Comparison of ENCODE assay signal across 8 cellular contexts in genomic region chr4:121484633-121485032, GRCh38.
DNase-seq lines count a peak whose midpoint lies in the region; ATAC-seq and TF ChIP-seq lines count a peak whose summit lies in the region.

No MANE protein-coding gene starts in this region.

- H2BK12ac ChIP-seq in mesenchymal stem cell (ENCODE audit: low read length in 2 of 2) = no peak overlapping the region

- ATAC-seq in GM18867 (IDR thresholded peaks at IDR 0.05; ENCODE audit: unreplicated experiment) (peak; percentile 97), HG02938 (IDR thresholded peaks at IDR 0.05; ENCODE audit: unreplicated experiment) (peak; percentile 94)

- H2AK5ac ChIP-seq in mesenchymal stem cell (ENCODE audit: low read length, severe bottlenecking) = no peak overlapping the region

- TF ChIP-seq CTCF in Calu3 (IDR thresholded peaks at IDR 0.05; ENCODE audit: unreplicated experiment) (peak; percentile 46), choroid plexus epithelial cell (conservative IDR thresholded peaks at IDR 0.05; ENCODE audit: low read depth, low read length) (peak; percentile 94)

- no peak overlapping the region for H3K4me3 ChIP-seq in choroid plexus epithelial cell (ENCODE audit: low read depth, low read length)
- H3K4me3 ChIP-seq in mesenchymal stem cell (ENCODE audit: insufficient read depth in 1 of 2, low read depth in 1 of 2, low read length in 2 of 2) = no peak overlapping the region

- H3K9me3 ChIP-seq in mesenchymal stem cell (ENCODE audit: control insufficient read depth, low read length) = no peaks in the 10 kb centered on the region

- H2BK15ac ChIP-seq in mesenchymal stem cell (ENCODE audit: low read depth, poor library complexity, severe bottlenecking) = no peak overlapping the region

- H2AFZ ChIP-seq in mesenchymal stem cell (ENCODE audit: low read depth, low read length) = no peak overlapping the region

- DNase-seq in Calu3 = peak; percentile 19
- peak; percentile 0 for DNase-seq in NCI-H774 (lab: John Stamatoyannopoulos, UW)
- peak; percentile 86 for DNase-seq in choroid plexus epithelial cell (ENCODE audit: low read depth)
- peak; percentile 64 for DNase-seq in mesenchymal stem cell
- no peak for DNase-seq in NCI-H2227 (lab: John Stamatoyannopoulos, UW; ENCODE audit: unreplicated experiment)
- no peak for DNase-seq in NCI-H187 treated with DMSO at 0.1 percent for 48 hours (lab: John Stamatoyannopoulos, UW)

- CTCF ChIA-PET in Calu3 (lab: Charles Lee) = no interaction called here

- H3K36me3 ChIP-seq in mesenchymal stem cell (ENCODE audit: control insufficient read depth in 1 of 2, insufficient read depth in 2 of 2, low read depth in 1 of 2, low read length in 2 of 2) = no peaks in the 10 kb centered on the region

- no TSS peak for BruUV-seq in Calu3 (replicated peaks; lab: Mats Ljungman, UMichigan)

- H3K27ac ChIP-seq in mesenchymal stem cell (ENCODE audit: low read length, poor library complexity, severe bottlenecking) = no peak overlapping the region

- no peaks in the 10 kb centered on the region for H3K36me3 Mint-ChIP-seq in Calu3 (ENCODE audit: insufficient read depth, unreplicated experiment)

- no peak overlapping the region for H3K18ac ChIP-seq in mesenchymal stem cell (ENCODE audit: low read depth in 1 of 2, low read length in 2 of 2)

- H3K79me1 ChIP-seq in mesenchymal stem cell (replicated peaks; ENCODE audit: low read length, poor library complexity, severe bottlenecking) = no peaks in the 10 kb centered on the region

- no peak overlapping the region for H3K4ac ChIP-seq in mesenchymal stem cell (ENCODE audit: low read depth in 1 of 2, low read length in 2 of 2)

- intact Hi-C loops in Calu3 (cut with micrococcal nuclease; ENCODE audit: unreplicated experiment) = no loop called here

- no peak overlapping the region for H4K91ac ChIP-seq in mesenchymal stem cell (ENCODE audit: low read length)

- no peak overlapping the region for H3K14ac ChIP-seq in mesenchymal stem cell (ENCODE audit: low read length in 2 of 2)

- no peak overlapping the region for H2BK120ac ChIP-seq in mesenchymal stem cell (ENCODE audit: low read depth, low read length)

- no peak overlapping the region for H3K9ac ChIP-seq in mesenchymal stem cell (ENCODE audit: low read length)

- no peaks in the 10 kb centered on the region for H3K4me1 Mint-ChIP-seq in Calu3 (ENCODE audit: low read depth, unreplicated experiment)

- H3K9me3 Mint-ChIP-seq in Calu3 (ENCODE audit: low read depth, unreplicated experiment) = no peaks in the 10 kb centered on the region

- 0% methylated on average over 1 of the region's 1 CpG for WGBS in mesenchymal stem cell

- H3K27me3 Mint-ChIP-seq in Calu3 (ENCODE audit: unreplicated experiment) = no peaks in the 10 kb centered on the region

- H4K8ac ChIP-seq in mesenchymal stem cell (ENCODE audit: low read length) = no peak overlapping the region

- H3K4me3 Mint-ChIP-seq in Calu3 (ENCODE audit: low read depth, unreplicated experiment) = no peak overlapping the region

- H3K4me1 ChIP-seq in mesenchymal stem cell (ENCODE audit: control insufficient read depth, insufficient read depth, low read depth, low read length) = no peaks in the 10 kb centered on the region

- H3K27me3 ChIP-seq in mesenchymal stem cell (ENCODE audit: control insufficient read depth in 1 of 2, insufficient read depth in 1 of 2, low read length in 2 of 2) = no peaks in the 10 kb centered on the region

- H3K23ac ChIP-seq in mesenchymal stem cell (ENCODE audit: low read length in 2 of 2) = no peak overlapping the region

- no peak overlapping the region for H2BK5ac ChIP-seq in mesenchymal stem cell (ENCODE audit: low read depth, low read length, poor library complexity, severe bottlenecking)

- H3K27ac Mint-ChIP-seq in Calu3 (ENCODE audit: unreplicated experiment) = no peak overlapping the region

- H3K4me2 ChIP-seq in mesenchymal stem cell (ENCODE audit: low read length, poor library complexity, severe bottlenecking) = no peak overlapping the region

Comparison
In these comparisons a context has a peak if more than half of its experiments do, and no peak if none do; other contexts are left out.
1. DNase-seq: peak in Calu3 (single experiment), NCI-H774 (single experiment), choroid plexus epithelial cell (single experiment) and mesenchymal stem cell (single experiment); none in NCI-H2227 (single experiment) and NCI-H187 treated with DMSO at 0.1 percent for 48 hours (single experiment).